In the genomic region with DNA sequence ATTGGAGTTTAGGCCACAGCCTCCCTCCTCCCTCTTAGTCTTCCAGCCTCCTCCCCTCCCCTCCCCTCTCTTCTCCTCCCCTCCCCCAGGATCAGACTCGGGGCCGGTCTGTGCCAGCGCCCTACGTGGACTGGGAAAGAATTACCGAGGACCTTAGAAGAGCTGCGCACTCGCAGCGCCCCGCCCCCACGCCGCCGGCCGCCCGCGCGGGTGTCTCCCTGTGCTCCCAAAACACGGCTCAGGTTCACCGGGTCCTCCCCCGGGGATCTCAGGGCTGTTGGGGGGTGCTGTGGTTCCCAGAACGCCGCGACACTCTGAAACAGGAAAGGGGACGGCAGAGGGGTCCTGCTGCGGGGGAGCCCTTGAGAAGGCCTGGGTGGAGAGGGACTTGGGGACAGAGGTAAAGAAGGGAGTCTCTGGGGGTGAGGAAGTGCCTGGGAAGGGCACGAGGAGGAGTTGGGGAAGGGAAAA, we compare ENCODE assay signal across 8 cellular contexts.
DNase-seq lines count a peak whose midpoint lies in the region; ATAC-seq and TF ChIP-seq lines count a peak whose summit lies in the region.

No MANE protein-coding gene starts in this region.

- H3K79me2 ChIP-seq in Loucy (ENCODE audit: insufficient read depth, low read length) = no peaks in the 10 kb centered on the region

- H3K4me3 ChIP-seq in Caco-2 (ENCODE audit: low read depth, low read length) (peak overlapping the region; percentile 36), Loucy (ENCODE audit: low read length, poor library complexity, severe bottlenecking) (peak overlapping the region; percentile 35), cardiac muscle cell (peak overlapping the region; percentile 61)

- no peaks in the 10 kb centered on the region for H3K4me1 Mint-ChIP-seq in Caco-2 (ENCODE audit: low read depth, unreplicated experiment)
- H3K4me1 Mint-ChIP-seq in activated naive CD8-positive, alpha-beta T cell treated with anti-CD3 and anti-CD28 coated beads, Interleukin-2, amount 50 U/mL, for 24 hours = peaks cover 33% of the 10 kb centered on the region

- H4K20me1 ChIP-seq in Loucy (ENCODE audit: insufficient read depth, low read length, poor library complexity, severe bottlenecking) = no peaks in the 10 kb centered on the region

- H3F3A ChIP-seq in Loucy (ENCODE audit: low read depth) = peaks cover 3% of the 10 kb centered on the region; the same call in 1 of the 2 replicates

- CTCF ChIA-PET in Caco-2 (lab: Charles Lee) = interaction anchor here (0.7 kb wide), 1 partner anchor 206 kb away, joined by 9 read pairs; no protein-coding TSS in a partner anchor

- H3K4me1 ChIP-seq in Caco-2 = no peaks in the 10 kb centered on the region
- H3K4me1 ChIP-seq in Loucy (ENCODE audit: insufficient read depth, low read length, poor library complexity, severe bottlenecking) = peaks cover 20% of the 10 kb centered on the region
- H3K4me1 ChIP-seq in cardiac muscle cell (ENCODE audit: low read depth) = peaks cover 22% of the 10 kb centered on the region

- H3K36me3 ChIP-seq in Caco-2 (ENCODE audit: control insufficient read depth, insufficient read depth, low read length) = no peaks in the 10 kb centered on the region
- no peaks in the 10 kb centered on the region for H3K36me3 ChIP-seq in Loucy (ENCODE audit: insufficient read depth, low read length)
- no peaks in the 10 kb centered on the region for H3K36me3 ChIP-seq in cardiac muscle cell

- no peak overlapping the region for H3K9ac ChIP-seq in Loucy (ENCODE audit: low read depth, low read length, poor library complexity, severe bottlenecking)

- H2AFZ ChIP-seq in Loucy (ENCODE audit: low read length) = no peak overlapping the region

- no peaks in the 10 kb centered on the region for H3K36me3 Mint-ChIP-seq in Caco-2 (ENCODE audit: insufficient read depth, unreplicated experiment)
- no peaks in the 10 kb centered on the region for H3K36me3 Mint-ChIP-seq in activated naive CD8-positive, alpha-beta T cell treated with anti-CD3 and anti-CD28 coated beads, Interleukin-2, amount 50 U/mL, for 24 hours (ENCODE audit: low read depth)

- DNase-seq in Caco-2 (peak; percentile 70 to 83), SK-N-DZ (ENCODE audit: low spot score) (peak; percentile 85), cardiac muscle cell (ENCODE audit: low read depth in 1 of 2, low spot score in 1 of 2) (peak; percentile 91 to 92), omental fat pad (ENCODE audit: low spot score) (no peak)
- peak; percentile 57 for DNase-seq in activated naive CD8-positive, alpha-beta T cell treated with anti-CD3 and anti-CD28 coated beads, Interleukin-2, amount 50 U/mL, for 24 hours

- peak; percentile 39 for ATAC-seq in activated naive CD8-positive, alpha-beta T cell treated with anti-CD3 and anti-CD28 coated beads, Interleukin-2, amount 50 U/mL, for 24 hours
- ATAC-seq in omental fat pad (ENCODE audit: low FRiP score) = peak; percentile 81
- ATAC-seq in HG03442 (IDR thresholded peaks at IDR 0.05; ENCODE audit: unreplicated experiment) = no peak
- no peak for ATAC-seq in GM21786 (IDR thresholded peaks at IDR 0.05; ENCODE audit: unreplicated experiment)

- intact Hi-C loops in Caco-2 (cut with micrococcal nuclease; ENCODE audit: unreplicated experiment) = loop anchor here (1.0 to 2.0 kb wide), 2 partner anchors 22 to 121 kb away; no protein-coding TSS in a partner anchor

- no peaks in the 10 kb centered on the region for H3K9me3 Mint-ChIP-seq in Caco-2 (ENCODE audit: unreplicated experiment)
- H3K9me3 Mint-ChIP-seq in activated naive CD8-positive, alpha-beta T cell treated with anti-CD3 and anti-CD28 coated beads, Interleukin-2, amount 50 U/mL, for 24 hours = no peaks in the 10 kb centered on the region

- H3K9me3 ChIP-seq in Caco-2 (no peaks in the 10 kb centered on the region), Loucy (ENCODE audit: insufficient read depth, low read depth, low read length) (no peaks in the 10 kb centered on the region), cardiac muscle cell (ENCODE audit: low read depth) (no peaks in the 10 kb centered on the region)

- no peak for TF ChIP-seq CTCF in Caco-2 (IDR thresholded peaks at IDR 0.05; ENCODE audit: insufficient read depth in 1 of 2, low read depth in 1 of 2, low read length in 1 of 2, severe bottlenecking in 1 of 2, unreplicated experiment in 1 of 2)
- no peak for TF ChIP-seq CTCF in Loucy (conservative IDR thresholded peaks at IDR 0.05; ENCODE audit: low read length)
- no peak for TF ChIP-seq CTCF in cardiac muscle cell (IDR thresholded peaks at IDR 0.05; ENCODE audit: low read depth, low read length)
- no peak for TF ChIP-seq CTCF in omental fat pad (IDR thresholded peaks at IDR 0.05)

- H3K4me2 ChIP-seq in Loucy (ENCODE audit: low read depth, low read length, poor library complexity, severe bottlenecking) = peak overlapping the region; percentile 54

- peak overlapping the region; percentile 42 for H3K27ac ChIP-seq in cardiac muscle cell

- BruUV-seq in Caco-2 (replicated peaks; lab: Mats Ljungman, UMichigan) = no TSS peak

- no peaks in the 10 kb centered on the region for H3K27me3 Mint-ChIP-seq in Caco-2 (ENCODE audit: insufficient read depth, unreplicated experiment)
- H3K27me3 Mint-ChIP-seq in activated naive CD8-positive, alpha-beta T cell treated with anti-CD3 and anti-CD28 coated beads, Interleukin-2, amount 50 U/mL, for 24 hours = peaks cover 2% of the 10 kb centered on the region

- no peaks in the 10 kb centered on the region for H3K27me3 ChIP-seq in Caco-2 (replicated peaks; ENCODE audit: control insufficient read depth, insufficient read depth, low read length)
- no peaks in the 10 kb centered on the region for H3K27me3 ChIP-seq in Loucy (ENCODE audit: insufficient read depth, low read length, poor library complexity, severe bottlenecking)
- H3K27me3 ChIP-seq in cardiac muscle cell = no peaks in the 10 kb centered on the region

- H3K9me2 ChIP-seq in Loucy (replicated peaks; ENCODE audit: low read depth, low read length) = no peaks in the 10 kb centered on the region

- peak overlapping the region; percentile 77 for H3K4me3 Mint-ChIP-seq in Caco-2 (ENCODE audit: unreplicated experiment)
- peak overlapping the region; percentile 26 for H3K4me3 Mint-ChIP-seq in activated naive CD8-positive, alpha-beta T cell treated with anti-CD3 and anti-CD28 coated beads, Interleukin-2, amount 50 U/mL, for 24 hours

- peak overlapping the region; percentile 91 for H3K27ac Mint-ChIP-seq in Caco-2 (ENCODE audit: unreplicated experiment)
- H3K27ac Mint-ChIP-seq in activated naive CD8-positive, alpha-beta T cell treated with anti-CD3 and anti-CD28 coated beads, Interleukin-2, amount 50 U/mL, for 24 hours = no peak overlapping the region

- POLR2A ChIA-PET in Caco-2 (lab: Charles Lee) = no interaction called here

Comparison
In these comparisons a context has a peak if more than half of its experiments do, and no peak if none do; other contexts are left out.
1. ATAC-seq: peak in activated naive CD8-positive, alpha-beta T cell treated with anti-CD3 and anti-CD28 coated beads, Interleukin-2, amount 50 U/mL, for 24 hours (single experiment) and omental fat pad (single experiment); none in HG03442 (single experiment) and GM21786 (single experiment).
2. Peak in every context shown above with its lines, with median percentiles within 50 percentile points of each other: H3K4me3 ChIP-seq.